Comparison of ENCODE assay signal across 28 cellular contexts in the genomic region with DNA sequence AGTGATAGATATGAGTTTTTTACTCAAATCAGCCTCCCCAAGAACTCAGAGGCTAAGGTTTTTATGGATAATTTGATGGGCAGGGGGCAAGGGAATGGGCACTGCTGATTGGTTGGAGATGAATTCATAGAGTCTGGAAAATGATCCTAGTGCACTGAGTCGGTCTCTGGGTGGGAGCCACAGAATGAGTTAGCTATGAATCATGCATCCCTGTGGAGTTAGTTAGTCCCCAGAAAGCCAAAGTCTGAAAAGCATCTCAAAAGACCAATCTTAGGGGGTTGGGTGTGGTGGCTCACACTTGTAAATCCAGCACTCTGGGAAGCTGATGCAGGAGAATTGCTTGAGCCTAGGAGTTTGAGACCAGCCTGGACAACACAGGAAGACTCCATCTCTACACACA.
"Had no signal": no experiment of that assay in that cellular context is flagged by ENCODE, and none has a peak within 500 bp of the region (broad histone marks: within the 10 kb centered on the region; RNA-seq: fewer than 3 reads in every experiment).

No MANE protein-coding gene starts in this region.

- H3K9me3 ChIP-seq: adrenal gland, transverse colon, uterus had no signal

- H2AFZ ChIP-seq: neural progenitor cell had no signal

- DNase-seq: activated B cell treated with CpG ODN at 0.5 μM for 24 hours; activated CD4-positive, alpha-beta T cell treated with anti-CD3 and anti-CD28 coated beads for 36 hours; activated CD4-positive, alpha-beta T cell treated with anti-CD3 and anti-CD28 coated beads, Interleukin-2, amount 50 U/mL, for 48 hours; activated CD8-positive, alpha-beta memory T cell treated with anti-CD3 and anti-CD28 coated beads, Interleukin-2, amount 50 U/mL, for 48 hours; activated naive CD4-positive, alpha-beta T cell; activated T-cell treated with anti-CD3 and anti-CD28 coated beads, Interleukin-2, amount 50 U/mL, for 4 hours; adrenal gland; effector CD4-positive, alpha-beta T cell; glutamatergic neuron; hippocampal formation; kidney glomerular epithelial cell; left lung; naive thymus-derived CD4-positive, alpha-beta T cell; posterior cingulate gyrus; stimulated activated CD4-positive, alpha-beta T cell treated with anti-CD3 and anti-CD28 coated beads, Interleukin-15, amount 100 ng/mL, for 24 hours; stimulated activated CD4-positive, alpha-beta T cell treated with anti-CD3 and anti-CD28 coated beads, Interleukin-2, amount 100 ng/mL, for 48 hours; stimulated activated CD8-positive, alpha-beta memory T cell treated with anti-CD3 and anti-CD28 coated beads, Interleukin-4, amount 100 ng/mL, for 48 hours; stimulated activated naive B cell treated with anti-CD40 and anti-IgM and Interleukin-4, amounts not matched to agents 10 μg/mL and 1 μg/mL and 100 μg/mL, for 72 hours; transverse colon; uterus had no signal

- H3K36me3 Mint-ChIP-seq: neural progenitor cell; stimulated activated naive B cell treated with anti-CD40 and anti-IgM and Interleukin-4, amounts not matched to agents 10 μg/mL and 1 μg/mL and 100 μg/mL, for 72 hours had no signal

- H3K27me3 Mint-ChIP-seq: activated B cell treated with CpG ODN at 0.5 μM for 24 hours; activated CD4-positive, alpha-beta T cell treated with anti-CD3 and anti-CD28 coated beads for 36 hours; activated naive CD8-positive, alpha-beta T cell; stimulated activated naive B cell treated with anti-CD40 and anti-IgM and Interleukin-4, amounts not matched to agents 10 μg/mL and 1 μg/mL and 100 μg/mL, for 72 hours had no signal

- H3K27ac ChIP-seq: adrenal gland, cardiac muscle cell, left lung, neural progenitor cell, transverse colon, uterus had no signal

- H3K4me3 ChIP-seq: adrenal gland, cardiac muscle cell, left lung, lung, neural progenitor cell, smooth muscle cell, transverse colon, uterus had no signal

- H3K27me3 ChIP-seq: adrenal gland, cardiac muscle cell, left lung, neural progenitor cell, uterus had no signal

- H3K27ac Mint-ChIP-seq: activated B cell treated with CpG ODN at 0.5 μM for 24 hours; activated CD4-positive, alpha-beta T cell treated with anti-CD3 and anti-CD28 coated beads for 36 hours; activated naive CD8-positive, alpha-beta T cell; activated T-helper 2 cell treated with anti-CD3 and anti-CD28 coated beads, Interferon-gamma antibody, Interleukin-2, Interleukin-4, amounts not matched to agents 10 μg/mL and 5 μg/mL and 100 μg/mL, durations not matched to agents 14 hours and 24 hours and 36 hours; naive thymus-derived CD4-positive, alpha-beta T cell; neural progenitor cell; stimulated activated naive B cell treated with anti-CD40 and anti-IgM and Interleukin-4, amounts not matched to agents 10 μg/mL and 1 μg/mL and 100 μg/mL, for 72 hours; T-helper 2 cell treated with Interferon-gamma antibody and Interleukin-4, amounts not matched to agents 5 μg/mL and 100 μg/mL, for 36 hours had no signal

- H3K9me3 Mint-ChIP-seq: activated B cell treated with CpG ODN at 0.5 μM for 24 hours; activated T-cell treated with anti-CD3 and anti-CD28 coated beads, Interleukin-2, amount 50 U/mL, for 4 hours had no signal

- H3K4me1 ChIP-seq: adrenal gland, left lung, uterus had no signal

- H3K4me2 ChIP-seq: neural progenitor cell, smooth muscle cell had no signal

- H3K4me3 Mint-ChIP-seq: activated B cell treated with CpG ODN at 0.5 μM for 24 hours; activated CD4-positive, alpha-beta T cell treated with anti-CD3 and anti-CD28 coated beads for 36 hours; activated naive CD8-positive, alpha-beta T cell; activated T-cell treated with anti-CD3 and anti-CD28 coated beads, Interleukin-2, amount 50 U/mL, for 4 hours; naive thymus-derived CD4-positive, alpha-beta T cell; neural progenitor cell; stimulated activated naive B cell treated with anti-CD40 and anti-IgM and Interleukin-4, amounts not matched to agents 10 μg/mL and 1 μg/mL and 100 μg/mL, for 72 hours; T-helper 2 cell treated with Interferon-gamma antibody and Interleukin-4, amounts not matched to agents 5 μg/mL and 100 μg/mL, for 36 hours had no signal

- H3K36me3 ChIP-seq: adrenal gland, cardiac muscle cell, left lung, neural progenitor cell, transverse colon, uterus had no signal

- ATAC-seq: activated CD4-positive, alpha-beta T cell treated with anti-CD3 and anti-CD28 coated beads for 36 hours; activated T-cell treated with anti-CD3 and anti-CD28 coated beads, Interleukin-2, amount 50 U/mL, for 4 hours; left lung; naive thymus-derived CD4-positive, alpha-beta T cell; sciatic nerve; stimulated activated naive B cell treated with anti-CD40 and anti-IgM and Interleukin-4, amounts not matched to agents 10 μg/mL and 1 μg/mL and 100 μg/mL, for 72 hours had no signal

- H3K9ac ChIP-seq: neural progenitor cell had no signal

- H3K4me1 Mint-ChIP-seq: activated B cell treated with CpG ODN at 0.5 μM for 24 hours; activated CD4-positive, alpha-beta T cell treated with anti-CD3 and anti-CD28 coated beads for 36 hours; naive thymus-derived CD4-positive, alpha-beta T cell; neural progenitor cell; stimulated activated naive B cell treated with anti-CD40 and anti-IgM and Interleukin-4, amounts not matched to agents 10 μg/mL and 1 μg/mL and 100 μg/mL, for 72 hours had no signal
